2 cellular contexts compared by ENCODE assay signal in the genomic region with DNA sequence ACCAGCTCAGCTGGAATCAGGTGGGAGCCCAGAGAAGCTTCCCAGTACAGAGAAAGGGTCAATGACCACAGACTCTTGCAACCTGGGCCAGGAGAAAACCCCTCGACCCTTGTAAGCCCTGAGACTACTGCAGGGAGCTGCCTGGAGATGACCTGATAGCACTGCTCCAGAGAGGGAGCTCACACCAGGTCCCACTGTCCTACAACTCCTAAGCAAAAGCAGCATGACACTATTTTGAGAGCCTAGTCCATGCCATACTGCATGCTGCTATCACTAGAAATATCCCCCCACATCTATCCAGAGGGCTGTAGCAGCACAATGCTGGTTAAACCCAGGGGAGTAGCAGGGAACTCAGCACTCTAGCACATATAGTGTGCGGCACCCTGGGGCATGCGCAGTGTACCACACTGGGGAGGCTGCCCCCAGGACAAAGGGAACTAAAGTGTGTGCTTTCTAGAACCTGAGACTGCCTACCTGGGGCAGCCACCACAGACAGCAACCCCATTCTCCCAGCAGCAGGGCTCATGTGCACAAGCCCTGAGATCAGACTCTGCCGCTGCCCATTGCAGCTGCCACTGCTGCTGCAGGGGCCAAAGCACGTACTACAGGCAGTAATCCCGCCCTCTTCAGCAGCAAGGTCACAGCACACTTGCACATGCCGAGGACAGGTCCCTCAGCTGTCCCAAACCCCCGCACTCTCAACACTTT.
TF ChIP-seq lines count a peak whose summit lies in the region.

No MANE protein-coding gene starts in this region.

TF ChIP-seq in GM23338, 12 proteins besides CTCF, POLR2A, EP300 and RAD21:
- TF ChIP-seq ZNF331 (CRISPR knock-in tag; IDR thresholded peaks at IDR 0.05; ENCODE audit: low read depth) (no peak), REST (IDR thresholded peaks at IDR 0.05; ENCODE audit: unreplicated experiment) (no peak), STAT1 (IDR thresholded peaks at IDR 0.05; ENCODE audit: unreplicated experiment) (no peak), CREB1 (CRISPR knock-in tag; IDR thresholded peaks at IDR 0.05; ENCODE audit: low read depth) (no peak), ZNF114 (CRISPR knock-in tag; IDR thresholded peaks at IDR 0.05) (no peak)
- TF ChIP-seq, protein P1, sequence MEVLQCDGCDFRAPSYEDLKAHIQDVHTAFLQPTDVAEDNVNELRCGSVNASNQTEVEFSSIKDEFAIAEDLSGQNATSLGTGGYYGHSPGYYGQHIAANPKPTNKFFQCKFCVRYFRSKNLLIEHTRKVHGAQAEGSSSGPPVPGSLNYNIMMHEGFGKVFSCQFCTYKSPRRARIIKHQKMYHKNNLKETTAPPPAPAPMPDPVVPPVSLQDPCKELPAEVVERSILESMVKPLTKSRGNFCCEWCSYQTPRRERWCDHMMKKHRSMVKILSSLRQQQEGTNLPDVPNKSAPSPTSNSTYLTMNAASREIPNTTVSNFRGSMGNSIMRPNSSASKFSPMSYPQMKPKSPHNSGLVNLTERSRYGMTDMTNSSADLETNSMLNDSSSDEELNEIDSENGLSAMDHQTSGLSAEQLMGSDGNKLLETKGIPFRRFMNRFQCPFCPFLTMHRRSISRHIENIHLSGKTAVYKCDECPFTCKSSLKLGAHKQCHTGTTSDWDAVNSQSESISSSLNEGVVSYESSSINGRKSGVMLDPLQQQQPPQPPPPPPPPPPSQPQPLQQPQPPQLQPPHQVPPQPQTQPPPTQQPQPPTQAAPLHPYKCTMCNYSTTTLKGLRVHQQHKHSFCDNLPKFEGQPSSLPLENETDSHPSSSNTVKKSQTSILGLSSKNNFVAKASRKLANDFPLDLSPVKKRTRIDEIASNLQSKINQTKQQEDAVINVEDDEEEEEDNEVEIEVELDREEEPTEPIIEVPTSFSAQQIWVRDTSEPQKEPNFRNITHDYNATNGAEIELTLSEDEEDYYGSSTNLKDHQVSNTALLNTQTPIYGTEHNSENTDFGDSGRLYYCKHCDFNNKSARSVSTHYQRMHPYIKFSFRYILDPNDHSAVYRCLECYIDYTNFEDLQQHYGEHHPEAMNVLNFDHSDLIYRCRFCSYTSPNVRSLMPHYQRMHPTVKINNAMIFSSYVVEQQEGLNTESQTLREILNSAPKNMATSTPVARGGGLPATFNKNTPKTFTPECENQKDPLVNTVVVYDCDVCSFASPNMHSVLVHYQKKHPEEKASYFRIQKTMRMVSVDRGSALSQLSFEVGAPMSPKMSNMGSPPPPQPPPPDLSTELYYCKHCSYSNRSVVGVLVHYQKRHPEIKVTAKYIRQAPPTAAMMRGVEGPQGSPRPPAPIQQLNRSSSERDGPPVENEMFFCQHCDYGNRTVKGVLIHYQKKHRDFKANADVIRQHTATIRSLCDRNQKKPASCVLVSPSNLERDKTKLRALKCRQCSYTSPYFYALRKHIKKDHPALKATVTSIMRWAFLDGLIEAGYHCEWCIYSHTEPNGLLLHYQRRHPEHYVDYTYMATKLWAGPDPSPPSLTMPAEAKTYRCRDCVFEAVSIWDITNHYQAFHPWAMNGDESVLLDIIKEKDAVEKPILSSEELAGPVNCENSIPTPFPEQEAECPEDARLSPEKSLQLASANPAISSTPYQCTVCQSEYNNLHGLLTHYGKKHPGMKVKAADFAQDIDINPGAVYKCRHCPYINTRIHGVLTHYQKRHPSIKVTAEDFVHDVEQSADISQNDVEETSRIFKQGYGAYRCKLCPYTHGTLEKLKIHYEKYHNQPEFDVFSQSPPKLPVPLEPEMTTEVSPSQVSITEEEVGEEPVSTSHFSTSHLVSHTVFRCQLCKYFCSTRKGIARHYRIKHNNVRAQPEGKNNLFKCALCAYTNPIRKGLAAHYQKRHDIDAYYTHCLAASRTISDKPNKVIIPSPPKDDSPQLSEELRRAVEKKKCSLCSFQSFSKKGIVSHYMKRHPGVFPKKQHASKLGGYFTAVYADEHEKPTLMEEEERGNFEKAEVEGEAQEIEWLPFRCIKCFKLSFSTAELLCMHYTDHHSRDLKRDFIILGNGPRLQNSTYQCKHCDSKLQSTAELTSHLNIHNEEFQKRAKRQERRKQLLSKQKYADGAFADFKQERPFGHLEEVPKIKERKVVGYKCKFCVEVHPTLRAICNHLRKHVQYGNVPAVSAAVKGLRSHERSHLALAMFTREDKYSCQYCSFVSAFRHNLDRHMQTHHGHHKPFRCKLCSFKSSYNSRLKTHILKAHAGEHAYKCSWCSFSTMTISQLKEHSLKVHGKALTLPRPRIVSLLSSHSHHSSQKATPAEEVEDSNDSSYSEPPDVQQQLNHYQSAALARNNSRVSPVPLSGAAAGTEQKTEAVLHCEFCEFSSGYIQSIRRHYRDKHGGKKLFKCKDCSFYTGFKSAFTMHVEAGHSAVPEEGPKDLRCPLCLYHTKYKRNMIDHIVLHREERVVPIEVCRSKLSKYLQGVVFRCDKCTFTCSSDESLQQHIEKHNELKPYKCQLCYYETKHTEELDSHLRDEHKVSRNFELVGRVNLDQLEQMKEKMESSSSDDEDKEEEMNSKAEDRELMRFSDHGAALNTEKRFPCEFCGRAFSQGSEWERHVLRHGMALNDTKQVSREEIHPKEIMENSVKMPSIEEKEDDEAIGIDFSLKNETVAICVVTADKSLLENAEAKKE (CRISPR knock-in tag; IDR thresholded peaks at IDR 0.05), result no peak

TF ChIP-seq in H1, 55 proteins besides CTCF, POLR2A, EP300 and RAD21:
- TF ChIP-seq SUZ12 (IDR thresholded peaks at IDR 0.05; ENCODE audit: low read length) (no peak), MAFK (IDR thresholded peaks at IDR 0.05; ENCODE audit: low read depth, low read length) (no peak), YY1 (IDR thresholded peaks at IDR 0.05; ENCODE audit: low read depth, low read length) (no peak), GABPA (IDR thresholded peaks at IDR 0.05; ENCODE audit: borderline replicate concordance, insufficient read depth, low read length) (no peak), CREB1 (IDR thresholded peaks at IDR 0.05) (no peak), EZH2 (IDR thresholded peaks at IDR 0.05; ENCODE audit: low read depth, low read length, severe bottlenecking) (no peak), JUN (IDR thresholded peaks at IDR 0.05; ENCODE audit: low read depth, low read length) (no peak), CHD1 (IDR thresholded peaks at IDR 0.05; ENCODE audit: low read depth, low read length) (no peak), PHF8 (conservative IDR thresholded peaks at IDR 0.05; ENCODE audit: low read depth, low read length) (no peak), RBBP5 (IDR thresholded peaks at IDR 0.05; ENCODE audit: borderline replicate concordance, low read depth, low read length) (no peak), HDAC6 (IDR thresholded peaks at IDR 0.05; ENCODE audit: low read depth, low read length) (no peak), BRCA1 (IDR thresholded peaks at IDR 0.05; ENCODE audit: low read depth, low read length) (no peak)
